In genomic region chr2:209344349-209344748, GRCh38 we compare ENCODE assay signal across 9 cellular contexts.
"Had no signal": no experiment of that assay in that cellular context is flagged by ENCODE, and none has a peak within 500 bp of the region (broad histone marks: within the 10 kb centered on the region; RNA-seq: fewer than 3 reads in every experiment).

No MANE protein-coding gene starts in this region.

- H3K4me2 ChIP-seq: KMS-11 had no signal

- H3K27ac ChIP-seq: HL-60, KMS-11 had no signal

- FAIRE-seq: HepG2, HTR-8/SVneo, K562 had no signal

- H3K9me3 Mint-ChIP-seq: IgD-negative memory B cell had no signal

- H3K4me3 ChIP-seq: K562 had no signal

- H3K27ac Mint-ChIP-seq: IgD-negative memory B cell had no signal

- ATAC-seq: HepG2, K562 had no signal

- H3K9ac ChIP-seq: KMS-11 had no signal

- DNase-seq: IMR-90, KBM-7, KG1 had no signal

- H3K36me3 Mint-ChIP-seq: IgD-negative memory B cell had no signal

- H3K4me1 Mint-ChIP-seq: IgD-negative memory B cell had no signal

- H3K4me3 Mint-ChIP-seq: IgD-negative memory B cell had no signal
